In genomic region chr9:113934167-113934566, GRCh38 we compare ENCODE assay signal across 1 cellular context.
TF ChIP-seq lines count a peak whose summit lies in the region.

No MANE protein-coding gene starts in this region.

TF ChIP-seq in GM23338, 12 proteins besides CTCF, POLR2A, EP300 and RAD21:
- TF ChIP-seq ZNF462 (CRISPR knock-in tag; IDR thresholded peaks at IDR 0.05) (no peak), EZH2 (IDR thresholded peaks at IDR 0.05; ENCODE audit: low read depth, unreplicated experiment) (no peak), EZH2phosphoT487 (IDR thresholded peaks at IDR 0.05; ENCODE audit: unreplicated experiment) (no peak), ZNF114 (CRISPR knock-in tag; IDR thresholded peaks at IDR 0.05) (no peak), STAT1 (IDR thresholded peaks at IDR 0.05; ENCODE audit: unreplicated experiment) (no peak), ZNF331 (CRISPR knock-in tag; IDR thresholded peaks at IDR 0.05; ENCODE audit: low read depth) (no peak), JUNB (IDR thresholded peaks at IDR 0.05; ENCODE audit: unreplicated experiment) (no peak), NANOG (IDR thresholded peaks at IDR 0.05; ENCODE audit: borderline replicate concordance) (no peak), REST (IDR thresholded peaks at IDR 0.05; ENCODE audit: unreplicated experiment) (no peak), ETS1 (IDR thresholded peaks at IDR 0.05) (no peak), POLR2AphosphoS5 (IDR thresholded peaks at IDR 0.05; ENCODE audit: low read depth) (no peak), CREB1 (CRISPR knock-in tag; IDR thresholded peaks at IDR 0.05; ENCODE audit: low read depth) (no peak)
